In genomic region chr1:197995408-197996258, GRCh38 we compare ENCODE assay signal across 12 cellular contexts.
"Had no signal": no experiment of that assay in that cellular context is flagged by ENCODE, and none has a peak within 500 bp of the region (broad histone marks: within the 10 kb centered on the region; RNA-seq: fewer than 3 reads in every experiment).

No MANE protein-coding gene starts in this region.

- H3K4me1 ChIP-seq: tibial nerve had no signal

- ATAC-seq: activated CD8-positive, alpha-beta T cell treated with anti-CD3 and anti-CD28 coated beads, Interleukin-2, amount 10 ng/mL, durations not matched to agents 7 days and 5 days; right cardiac atrium; T-cell had no signal

- H3K27ac ChIP-seq: tibial nerve had no signal

- H3K9me3 ChIP-seq: tibial nerve had no signal

- H3K27me3 ChIP-seq: tibial nerve had no signal

- H3K4me3 ChIP-seq: tibial nerve had no signal

- DNase-seq: activated CD4-positive, alpha-beta T cell treated with anti-CD3 and anti-CD28 coated beads for 48 hours; activated CD4-positive, CD25-positive, alpha-beta regulatory T cell; activated CD8-positive, alpha-beta T cell treated with anti-CD3 and anti-CD28 coated beads, Interleukin-2, amount 10 ng/mL, durations not matched to agents 7 days and 5 days; activated naive CD4-positive, alpha-beta T cell treated with anti-CD3 and anti-CD28 coated beads for 36 hours; activated T-cell treated with anti-CD3 and anti-CD28 coated beads, Interleukin-2, amount 50 U/mL, for 24 hours; central memory CD4-positive, alpha-beta T cell; kidney; right cardiac atrium; stimulated activated CD4-positive, alpha-beta T cell treated with anti-CD3 and anti-CD28 coated beads, Interleukin-15, amount 100 ng/mL, for 24 hours; stimulated activated CD4-positive, alpha-beta T cell treated with anti-CD3 and anti-CD28 coated beads, Interleukin-2, amount 100 ng/mL, for 48 hours; T-cell had no signal

- H3K36me3 ChIP-seq: tibial nerve had no signal
